ENCODE assay signal across 10 cellular contexts in genomic region chr17:45837187-45837586, GRCh38. TPM values are rescaled to one million over a fixed set of nuclear protein-coding genes. Genes with fewer than 3 reads are reported as not detected.
"Had no signal": no experiment of that assay in that cellular context is flagged by ENCODE, and none has a peak within 500 bp of the region (broad histone marks: within the 10 kb centered on the region; RNA-seq: fewer than 3 reads in every experiment).

No MANE protein-coding gene starts in this region.

- DNase-seq: IMR-90, KBM-7, KG1 had no signal

- H3K4me1 Mint-ChIP-seq: IgD-negative memory B cell had no signal

- H3K9me3 Mint-ChIP-seq: IgD-negative memory B cell had no signal

- H3K4me2 ChIP-seq: KMS-11 had no signal

- H3K9ac ChIP-seq: KMS-11 had no signal

- H3K4me3 ChIP-seq: K562 had no signal

- ATAC-seq: K562 had no signal

- H3K36me3 Mint-ChIP-seq: IgD-negative memory B cell had no signal

- H3K27ac ChIP-seq: HL-60, KMS-11 had no signal

- H3K27ac Mint-ChIP-seq: IgD-negative memory B cell had no signal

- H3K4me3 Mint-ChIP-seq: IgD-negative memory B cell had no signal

RNA-seq across cellular contexts. Expression of gene SPPL2C, which starts 7.5 kb away (rescaled TPM):
- total RNA-seq: HepG2, HT-29, HT1080, IMR-90, K562 had no signal
- polyA plus RNA-seq: HepG2, IgD-negative memory B cell, IMR-90, K562 had no signal

RNA-seq across cellular contexts. Expression of gene CRHR1, which starts 53.1 kb away (rescaled TPM):
- total RNA-seq: HepG2, HT-29, HT1080, IMR-90, K562 had no signal
- polyA plus RNA-seq: HepG2, IgD-negative memory B cell, IMR-90 had no signal

RNA-seq across cellular contexts. Expression of gene MAPT, which starts 57.2 kb away (rescaled TPM):
- polyA plus RNA-seq: IgD-negative memory B cell had no signal
